In genomic region chr19:37654833-37655688, GRCh38 we compare ENCODE assay signal across 8 cellular contexts. TPM values are rescaled to one million over a fixed set of nuclear protein-coding genes. Genes with fewer than 3 reads are reported as not detected.
DNase-seq lines count a peak whose midpoint lies in the region; ATAC-seq, FAIRE-seq and TF ChIP-seq lines count a peak whose summit lies in the region.

TSS of gene ZFP30 (minus strand) at chr19:37655465. CDS start at chr19:37647822, 7,643 bp downstream.

- H4K20me1 ChIP-seq in endothelial cell of umbilical vein (replicated peaks; ENCODE audit: control insufficient read depth, extremely low read depth, insufficient read depth, low read length) = no peaks in the 10 kb centered on the region

- TF ChIP-seq CTCF in AG09319 (IDR thresholded peaks at IDR 0.05; ENCODE audit: low read depth, low read length) (no peak), endothelial cell of umbilical vein (IDR thresholded peaks at IDR 0.05; ENCODE audit: extremely low read depth in 1 of 2, insufficient read depth in 1 of 2, low read depth in 1 of 2, low read length in 2 of 2) (no peak)

- dilution Hi-C loops in endothelial cell of umbilical vein (cut with MboI; ENCODE audit: extremely low pct_ligation_motif_present, low sequenced_read_pairs) = no loop called here

- peak; percentile 54 for ATAC-seq in GM19043 (IDR thresholded peaks at IDR 0.05; ENCODE audit: low read depth, unreplicated experiment)
- ATAC-seq in HG03280 (IDR thresholded peaks at IDR 0.05; ENCODE audit: unreplicated experiment) = peak; percentile 54

- no peaks in the 10 kb centered on the region for H3K9me1 ChIP-seq in endothelial cell of umbilical vein (replicated peaks; ENCODE audit: control insufficient read depth, extremely low read depth, insufficient read depth, low read length)

- H3K9ac ChIP-seq in endothelial cell of umbilical vein (replicated peaks; ENCODE audit: extremely low read depth, insufficient read depth, low read length) = peak within 1 kb of the TSS; percentile 74

- FAIRE-seq in endothelial cell of umbilical vein (lab: Jason Lieb, UNC) = no peak

- BruUV-seq in endothelial cell of umbilical vein (replicated peaks; lab: Mats Ljungman, UMichigan) = no TSS peak

- CTCF ChIA-PET in endothelial cell of umbilical vein (lab: Charles Lee) = no interaction called here

- peak; percentile 64 for DNase-seq in AG09319 (ENCODE audit: extremely low read depth, low read depth)
- peak; percentile 98 for DNase-seq in NCI-H69 (lab: John Stamatoyannopoulos, UW)
- DNase-seq in activated CD8-positive, alpha-beta memory T cell treated with anti-CD3 and anti-CD28 coated beads, Interleukin-2, amount 50 U/mL, for 4 hours = peak; percentile 70
- DNase-seq in endothelial cell of umbilical vein (ENCODE audit: low read depth, low spot score) = peak; percentile 88
- DNase-seq in middle frontal gyrus (ENCODE audit: extremely low spot score, low spot score) = peak; percentile 86
- DNase-seq in stimulated activated CD8-positive, alpha-beta memory T cell treated with anti-CD3 and anti-CD28 coated beads, Interleukin-15, amount 100 ng/mL, for 4 hours (ENCODE audit: low read depth in 2 of 2) = peak; percentile 39 to 46

- no peaks in the 10 kb centered on the region for H3K9me3 ChIP-seq in endothelial cell of umbilical vein (replicated peaks; ENCODE audit: control insufficient read depth, insufficient read depth, low read length)

- H3K4me2 ChIP-seq in endothelial cell of umbilical vein (ENCODE audit: insufficient read depth, low read length) = peak within 1 kb of the TSS; percentile 82

- intact Hi-C loops in endothelial cell of umbilical vein (cut with micrococcal nuclease) = loop anchor here (1.0 to 10.0 kb wide), 4 partner anchors 61 to 340 kb away; partner anchors contain the start of genes ZNF540, ZNF569, ZNF571 and ZNF607

- peaks cover 18% of the 10 kb centered on the region for H3K79me2 ChIP-seq in endothelial cell of umbilical vein (ENCODE audit: control insufficient read depth, insufficient read depth, low read length)

- TF ChIP-seq POLR2A in endothelial cell of umbilical vein (IDR thresholded peaks at IDR 0.05; ENCODE audit: low read depth, low read length) = no peak

- peak within 1 kb of the TSS; percentile 26 for H3K27ac ChIP-seq in endothelial cell of umbilical vein (ENCODE audit: insufficient read depth, low read depth, low read length)

- H2AFZ ChIP-seq in endothelial cell of umbilical vein (ENCODE audit: low read depth, low read length) = peak within 1 kb of the TSS; percentile 88

- POLR2A ChIA-PET in endothelial cell of umbilical vein (lab: Charles Lee) = no interaction called here

- H3K4me1 ChIP-seq in endothelial cell of umbilical vein (ENCODE audit: control insufficient read depth, extremely low read depth, insufficient read depth, low read length) = peaks cover 14% of the 10 kb centered on the region

- H3K36me3 ChIP-seq in endothelial cell of umbilical vein (ENCODE audit: control insufficient read depth in 2 of 2, extremely low read depth in 1 of 2, insufficient read depth in 2 of 2, low read length in 2 of 2) = no peaks in the 10 kb centered on the region

- peak within 1 kb of the TSS; percentile 65 to 92 (median 91) for H3K4me3 ChIP-seq in endothelial cell of umbilical vein (replicated peaks in 1 of 3; ENCODE audit: insufficient read depth in 1 of 3, low read depth in 1 of 3, low read length in 3 of 3)

- no peaks in the 10 kb centered on the region for H3K27me3 ChIP-seq in endothelial cell of umbilical vein (ENCODE audit: control insufficient read depth in 2 of 2, insufficient read depth in 2 of 2, low read length in 2 of 2)

TF ChIP-seq in endothelial cell of umbilical vein, 7 proteins besides CTCF, POLR2A, EP300 and RAD21:
- TF ChIP-seq EZH2 (IDR thresholded peaks at IDR 0.05; ENCODE audit: borderline replicate concordance, low read depth, low read length, severe bottlenecking) = no peak
- peak; percentile 25 for TF ChIP-seq POLR2AphosphoS5 (IDR thresholded peaks at IDR 0.05; ENCODE audit: insufficient read depth, low read depth, low read length)

RNA-seq across cellular contexts. Expression of gene ZFP30, which starts in this region (rescaled TPM):
- 7.6 and 11.1 TPM in 2 replicates for total RNA-seq in endothelial cell of umbilical vein
- polyA plus RNA-seq in endothelial cell of umbilical vein = 1.6 and 1.7 TPM in 2 replicates
- 1.7 TPM in 2 replicates for polyA plus RNA-seq in endothelial cell of umbilical vein (2011; cell fraction: cytosol; rRNA removed)
- polyA plus RNA-seq in endothelial cell of umbilical vein (2011; cell fraction: nucleus; rRNA removed) = 8.5 and 8.9 TPM in 2 replicates
- 3.9 and 4.0 TPM in 2 replicates for polyA plus RNA-seq in endothelial cell of umbilical vein (2012)
- polyA minus RNA-seq in endothelial cell of umbilical vein = 5.1 and 5.4 TPM in 2 replicates
- 1.2 TPM for polyA minus RNA-seq in endothelial cell of umbilical vein (2011; cell fraction: cytosol; rRNA and poly(A)+ RNA removed)
- polyA minus RNA-seq in endothelial cell of umbilical vein (2011; cell fraction: nucleus; rRNA and poly(A)+ RNA removed) = 5.1 and 8.4 TPM in 2 replicates

Comparison
In these comparisons a context has a peak if more than half of its experiments do, and no peak if none do; other contexts are left out.
1. Peak in every context shown above with its lines: DNase-seq, ATAC-seq, H3K4me3 ChIP-seq and H3K27ac ChIP-seq.
2. DNase-seq: peak in every context shown above with its lines; median percentile 98 in NCI-H69; 88 in endothelial cell of umbilical vein; 86 in middle frontal gyrus; 70 in activated CD8-positive, alpha-beta memory T cell treated with anti-CD3 and anti-CD28 coated beads, Interleukin-2, amount 50 U/mL, for 4 hours; 64 in AG09319; 42 in stimulated activated CD8-positive, alpha-beta memory T cell treated with anti-CD3 and anti-CD28 coated beads, Interleukin-15, amount 100 ng/mL, for 4 hours.